Comparison of ENCODE assay signal across 31 cellular contexts in genomic region chr6:164453835-164454234, GRCh38.
"Had no signal": no experiment of that assay in that cellular context is flagged by ENCODE, and none has a peak within 500 bp of the region (broad histone marks: within the 10 kb centered on the region; RNA-seq: fewer than 3 reads in every experiment).

No MANE protein-coding gene starts in this region.

- H3K4me2 ChIP-seq: neural progenitor cell, smooth muscle cell had no signal

- H3K4me3 Mint-ChIP-seq: natural killer cell; nephron; neural progenitor cell; stimulated activated memory B cell treated with anti-CD40 and anti-IgM and Interleukin-4, amounts not matched to agents 10 μg/mL and 1 μg/mL and 100 μg/mL, for 72 hours; stimulated activated naive CD8-positive, alpha-beta T cell treated with anti-CD3 and anti-CD28 coated beads, Interleukin-15, amount 100 ng/mL, for 72 hours; type B pancreatic cell had no signal

- H3K27ac Mint-ChIP-seq: natural killer cell; nephron; neural progenitor cell; progenitor cell of endocrine pancreas; stimulated activated memory B cell treated with anti-CD40 and anti-IgM and Interleukin-4, amounts not matched to agents 10 μg/mL and 1 μg/mL and 100 μg/mL, for 72 hours; stimulated activated naive CD8-positive, alpha-beta T cell treated with anti-CD3 and anti-CD28 coated beads, Interleukin-15, amount 100 ng/mL, for 72 hours; type B pancreatic cell had no signal

- H3K9ac ChIP-seq: neural progenitor cell, parathyroid adenoma had no signal

- H2AFZ ChIP-seq: neural progenitor cell, parathyroid adenoma had no signal

- H3K79me2 ChIP-seq: parathyroid adenoma had no signal

- H3K4me1 ChIP-seq: neural progenitor cell, parathyroid adenoma, psoas muscle, spleen, suprapubic skin, testis, tibial artery, transverse colon, upper lobe of right lung, uterus had no signal

- H3K4me3 ChIP-seq: neural progenitor cell, ovary, psoas muscle, skin epidermis, smooth muscle cell, spleen, suprapubic skin, testis, tibial artery, transverse colon, upper lobe of right lung, uterus had no signal

- H3K27me3 ChIP-seq: neural progenitor cell, ovary, spleen, suprapubic skin, testis, tibial artery, transverse colon, upper lobe of right lung, uterus had no signal

- H3K27ac ChIP-seq: neural progenitor cell, ovary, parathyroid adenoma, psoas muscle, skin epidermis, spleen, suprapubic skin, testis, tibial artery, transverse colon, upper lobe of right lung, uterus had no signal

- H3K4me1 Mint-ChIP-seq: natural killer cell; nephron; neural progenitor cell; stimulated activated memory B cell treated with anti-CD40 and anti-IgM and Interleukin-4, amounts not matched to agents 10 μg/mL and 1 μg/mL and 100 μg/mL, for 72 hours; stimulated activated naive CD8-positive, alpha-beta T cell treated with anti-CD3 and anti-CD28 coated beads, Interleukin-15, amount 100 ng/mL, for 72 hours had no signal

- ATAC-seq: natural killer cell; psoas muscle; right cardiac atrium; sciatic nerve; stimulated activated memory B cell treated with anti-CD40 and anti-IgM and Interleukin-4, amounts not matched to agents 10 μg/mL and 1 μg/mL and 100 μg/mL, for 72 hours; stimulated activated naive CD8-positive, alpha-beta T cell treated with anti-CD3 and anti-CD28 coated beads, Interleukin-15, amount 100 ng/mL, for 72 hours; stimulated activated naive CD8-positive, alpha-beta T cell treated with anti-CD3 and anti-CD28 coated beads, Interleukin-15, Interleukin-2, amounts not matched to agents 100 U/mL and 50 U/mL, for 24 hours; upper lobe of right lung had no signal

- H3K36me3 ChIP-seq: neural progenitor cell, ovary, spleen, suprapubic skin, tibial artery, transverse colon, upper lobe of right lung, uterus had no signal

- H3K9me3 ChIP-seq: ovary, psoas muscle, suprapubic skin, testis, tibial artery, upper lobe of right lung, uterus had no signal

- H3K9me3 Mint-ChIP-seq: nephron, neural progenitor cell, type B pancreatic cell had no signal

- DNase-seq: natural killer cell; occipital lobe; ovary; posterior cingulate gyrus; psoas muscle; right cardiac atrium; spleen; stimulated activated CD4-positive, alpha-beta T cell treated with anti-CD3 and anti-CD28 coated beads, Interleukin-12 subunit alpha, Interleukin-12 subunit beta, amount 100 ng/mL, for 4 hours; stimulated activated CD4-positive, alpha-beta T cell treated with anti-CD3 and anti-CD28 coated beads, Interleukin-1b, Interleukin-23, amount 100 ng/mL, for 48 hours; stimulated activated CD4-positive, alpha-beta T cell treated with anti-CD3 and anti-CD28 coated beads, Interleukin-4, amount 100 ng/mL, for 1 hour; stimulated activated CD4-positive, alpha-beta T cell treated with anti-CD3 and anti-CD28 coated beads, Interleukin-4, amount 100 ng/mL, for 4 hours; stimulated activated CD8-positive, alpha-beta memory T cell treated with anti-CD3 and anti-CD28 coated beads, Interleukin-4, amount 100 ng/mL, for 48 hours; stimulated activated naive CD4-positive, alpha-beta T cell; stimulated activated naive CD8-positive, alpha-beta T cell treated with anti-CD3 and anti-CD28 coated beads, Interleukin-15, amount 100 ng/mL, for 72 hours; stimulated activated naive CD8-positive, alpha-beta T cell treated with anti-CD3 and anti-CD28 coated beads, Interleukin-15, Interleukin-2, amounts not matched to agents 100 U/mL and 50 U/mL, for 24 hours; substantia nigra; testis; tibial artery; transverse colon; upper lobe of right lung; uterus had no signal

- H3K27me3 Mint-ChIP-seq: progenitor cell of endocrine pancreas; stimulated activated memory B cell treated with anti-CD40 and anti-IgM and Interleukin-4, amounts not matched to agents 10 μg/mL and 1 μg/mL and 100 μg/mL, for 72 hours; stimulated activated naive CD8-positive, alpha-beta T cell treated with anti-CD3 and anti-CD28 coated beads, Interleukin-15, amount 100 ng/mL, for 72 hours; type B pancreatic cell had no signal

- H3K36me3 Mint-ChIP-seq: neural progenitor cell; stimulated activated memory B cell treated with anti-CD40 and anti-IgM and Interleukin-4, amounts not matched to agents 10 μg/mL and 1 μg/mL and 100 μg/mL, for 72 hours; type B pancreatic cell had no signal
